ENCODE assay signal across 1 cellular context in genomic region chr6:125779924-125780539, GRCh38.
TF ChIP-seq lines count a peak whose summit lies in the region.

No MANE protein-coding gene starts in this region.

TF ChIP-seq in GM12878, 131 proteins besides CTCF, POLR2A, EP300 and RAD21 (continued from another document):
- TF ChIP-seq ZNF592 (IDR thresholded peaks at IDR 0.05) (no peak), CREB1 (IDR thresholded peaks at IDR 0.05; ENCODE audit: low read depth) (peak; percentile 62), NFYA (IDR thresholded peaks at IDR 0.05; ENCODE audit: borderline replicate concordance, low read depth, low read length) (no peak), NFIC (IDR thresholded peaks at IDR 0.05; ENCODE audit: low read depth, low read length) (no peak), ZNF384 (IDR thresholded peaks at IDR 0.05; ENCODE audit: borderline replicate concordance, low read depth, low read length) (no peak)
